30 cellular contexts compared by ENCODE assay signal in the genomic region with DNA sequence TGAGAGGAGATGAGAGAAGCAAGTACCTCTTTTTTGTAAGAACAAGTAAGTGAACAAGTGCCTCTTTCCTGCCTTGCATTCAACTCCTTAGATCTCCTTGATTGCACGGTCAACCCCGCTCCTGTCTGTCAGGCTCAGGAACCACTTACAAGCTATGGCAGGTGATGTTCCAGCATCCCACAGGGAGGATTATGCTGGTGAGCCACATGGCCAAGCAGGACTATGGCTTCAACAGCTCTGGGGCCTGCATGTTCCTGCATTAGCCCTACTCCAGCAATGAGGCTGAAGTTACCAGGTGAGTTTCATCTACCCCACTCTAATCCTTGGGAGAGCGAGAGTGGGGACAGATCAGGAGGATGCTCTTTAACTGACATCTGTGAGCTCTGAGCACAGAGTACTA. TPM values are rescaled to one million over a fixed set of nuclear protein-coding genes. Genes with fewer than 3 reads are reported as not detected.
"Had no signal": no experiment of that assay in that cellular context is flagged by ENCODE, and none has a peak within 500 bp of the region (broad histone marks: within the 10 kb centered on the region; RNA-seq: fewer than 3 reads in every experiment).

No MANE protein-coding gene starts in this region.

- H3K27ac Mint-ChIP-seq: activated CD8-positive, alpha-beta T cell treated with anti-CD3 and anti-CD28 coated beads, Interleukin-2, amount 10 ng/mL, durations not matched to agents 7 days and 5 days; activated naive CD8-positive, alpha-beta T cell treated with anti-CD3 and anti-CD28 coated beads, Interleukin-2, amount 50 U/mL, for 24 hours had no signal

- H3K9me3 Mint-ChIP-seq: activated naive CD4-positive, alpha-beta T cell treated with anti-CD3 and anti-CD28 coated beads, Interleukin-2, amount 50 U/mL, for 72 hours; activated naive CD8-positive, alpha-beta T cell treated with anti-CD3 and anti-CD28 coated beads, Interleukin-2, amount 50 U/mL, for 24 hours had no signal

- DNase-seq: activated CD4-positive, alpha-beta T cell treated with anti-CD3 and anti-CD28 coated beads for 4 hours; activated CD4-positive, alpha-beta T cell treated with anti-CD3 and anti-CD28 coated beads, Interleukin-2, amount 50 U/mL, for 4 hours; activated CD8-positive, alpha-beta memory T cell treated with anti-CD3 and anti-CD28 coated beads, Interleukin-2, amount 50 U/mL, for 48 hours; activated CD8-positive, alpha-beta T cell treated with anti-CD3 and anti-CD28 coated beads, Interleukin-2, amount 10 ng/mL, durations not matched to agents 7 days and 5 days; activated naive CD4-positive, alpha-beta T cell treated with Interleukin-2 at 50 U/mL for 16 hours; activated naive CD8-positive, alpha-beta T cell treated with anti-CD3 and anti-CD28 coated beads, Interleukin-2, amount 50 U/mL, for 24 hours; activated T-cell treated with anti-CD3 and anti-CD28 coated beads, Interleukin-2, amount 50 U/mL, for 1 hour; amniotic stem cell; MG63; MV-4-11; NCI-H1092 treated with DMSO at 0.1 percent for 48 hours; NCI-H1417 treated with DMSO at 0.1 percent for 48 hours; NCI-H1694; NCI-H2029; NCI-H2107; NCI-H2171 treated with DMSO at 0.1 percent for 48 hours; NCI-H226; NCI-H526 treated with DMSO at 0.1 percent for 48 hours; NCI-H82; NK-92 treated with Interleukin-12 subunit alpha and Interleukin-12 subunit beta, amount 100 ng/mL, for 24 hours; OCI-M1; Right ventricle myocardium superior; SJCRH30; SK-N-SH; T-helper 1 cell had no signal

- H3K27me3 Mint-ChIP-seq: activated naive CD8-positive, alpha-beta T cell treated with anti-CD3 and anti-CD28 coated beads, Interleukin-2, amount 50 U/mL, for 24 hours had no signal

- H3K4me3 Mint-ChIP-seq: activated CD8-positive, alpha-beta T cell treated with anti-CD3 and anti-CD28 coated beads, Interleukin-2, amount 10 ng/mL, durations not matched to agents 7 days and 5 days; activated naive CD8-positive, alpha-beta T cell treated with anti-CD3 and anti-CD28 coated beads, Interleukin-2, amount 50 U/mL, for 24 hours had no signal

- H3K36me3 Mint-ChIP-seq: activated naive CD4-positive, alpha-beta T cell treated with anti-CD3 and anti-CD28 coated beads, Interleukin-2, amount 50 U/mL, for 72 hours had no signal

- ATAC-seq: activated CD4-positive, CD25-positive, alpha-beta regulatory T cell treated with anti-CD3 and anti-CD28 coated beads, Interleukin-2, amount 50 U/mL, for 24 hours; activated CD8-positive, alpha-beta T cell treated with anti-CD3 and anti-CD28 coated beads, Interleukin-2, amount 10 ng/mL, durations not matched to agents 7 days and 5 days; activated naive CD4-positive, alpha-beta T cell treated with anti-CD3 and anti-CD28 coated beads, Interleukin-2, amount 50 U/mL, for 72 hours; activated naive CD8-positive, alpha-beta T cell treated with anti-CD3 and anti-CD28 coated beads, Interleukin-2, amount 50 U/mL, for 24 hours; body of pancreas; Panc1 had no signal

RNA-seq across cellular contexts. Expression of a gene that starts 29.5 kb away (rescaled TPM):
- total RNA-seq: ascending aorta had no signal
